In the genomic region with DNA sequence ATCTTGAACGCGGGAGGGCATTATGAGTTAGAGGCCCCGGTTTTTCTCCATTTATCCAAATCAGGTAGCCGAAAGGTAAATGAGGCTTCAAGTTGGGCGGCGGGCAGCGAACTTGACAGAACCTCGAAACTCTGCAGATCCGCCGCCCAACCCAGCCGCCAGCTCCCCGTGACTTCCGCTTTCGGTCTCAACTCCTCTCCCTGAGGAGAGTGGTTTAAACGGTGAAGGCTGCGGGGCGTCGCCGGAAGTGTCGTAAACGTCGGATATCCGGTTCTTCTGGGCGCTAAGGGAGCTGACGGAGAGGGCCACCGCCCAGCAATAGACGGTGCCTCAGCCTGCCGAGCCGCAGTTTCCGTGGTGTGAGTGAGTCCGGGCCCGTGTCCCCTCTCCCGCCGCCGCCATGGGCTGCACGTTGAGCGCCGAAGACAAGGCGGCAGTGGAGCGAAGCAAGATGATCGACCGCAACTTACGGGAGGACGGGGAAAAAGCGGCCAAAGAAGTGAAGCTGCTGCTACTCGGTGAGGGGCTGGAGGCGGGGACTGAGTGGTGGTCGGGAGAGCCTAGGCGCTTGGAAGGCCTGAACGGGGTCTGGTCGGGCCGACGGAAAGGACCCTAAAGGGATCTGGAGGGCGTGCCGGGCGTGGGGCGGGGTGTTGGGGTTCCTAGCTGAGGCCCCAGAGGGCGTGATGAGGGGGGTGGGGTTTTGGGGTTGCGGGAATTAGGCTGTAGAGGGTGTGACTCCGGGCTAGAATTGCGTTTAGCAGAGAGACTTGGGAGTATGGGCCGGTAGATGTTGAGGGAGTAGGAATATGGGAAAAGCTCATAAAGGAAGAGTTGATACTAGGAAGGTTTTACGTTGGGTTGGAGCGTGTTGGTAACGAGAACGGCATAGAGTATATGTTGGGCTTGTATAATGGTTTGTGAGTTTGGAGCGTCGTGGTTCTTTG, we compare ENCODE assay signal across 8 cellular contexts. TPM values are rescaled to one million over a fixed set of nuclear protein-coding genes. Genes with fewer than 3 reads are reported as not detected.
A peak's percentile ranks its signal among the peaks of the same experiment; 100 is the strongest.
DNase-seq lines count a peak whose midpoint lies in the region; FAIRE-seq and TF ChIP-seq lines count a peak whose summit lies in the region.

A gene (plus strand): TSS at position 295 of the 947 bp plus-strand sequence. CDS start 106 bp downstream, at position 401.

- H3K27ac Mint-ChIP-seq in HFFc6, result peak within 1 kb of the TSS; percentile 98
- H3K27ac Mint-ChIP-seq in activated naive CD4-positive, alpha-beta T cell treated with anti-CD3 and anti-CD28 coated beads, Interleukin-2, amount 10 ng/mL, durations not matched to agents 7 days and 5 days, result peak within 1 kb of the TSS; percentile 98

- no peak within 1 kb of the TSS for H2BK5ac ChIP-seq in neuronal stem cell (ENCODE audit: low read length)

- peak within 1 kb of the TSS; percentile 87 for H2AFZ ChIP-seq in neuronal stem cell (ENCODE audit: low read length)

- H3K9ac ChIP-seq in neuronal stem cell (ENCODE audit: low read depth, low read length, poor library complexity) (peak within 1 kb of the TSS; percentile 100), subcutaneous abdominal adipose tissue (ENCODE audit: low read length in 5 of 5) (peak within 1 kb of the TSS; percentile 71 to 99 (median 97))

- no peak within 1 kb of the TSS for H2BK12ac ChIP-seq in neuronal stem cell (ENCODE audit: low read length)

- in situ Hi-C loops in SK-MEL-5 (cut with HindIII; ENCODE audit: low pct_unique_long_range_greater_than_20kb, low sequenced_read_pairs), result no loop called here

- peaks cover 43% of the 10 kb centered on the region for H3K4me1 Mint-ChIP-seq in HFFc6 (ENCODE audit: low read depth)
- peaks cover 47% of the 10 kb centered on the region for H3K4me1 Mint-ChIP-seq in activated naive CD4-positive, alpha-beta T cell treated with anti-CD3 and anti-CD28 coated beads, Interleukin-2, amount 10 ng/mL, durations not matched to agents 7 days and 5 days

- peak within 1 kb of the TSS; percentile 96 for H3K4me3 Mint-ChIP-seq in HFFc6
- peak within 1 kb of the TSS; percentile 87 for H3K4me3 Mint-ChIP-seq in activated naive CD4-positive, alpha-beta T cell treated with anti-CD3 and anti-CD28 coated beads, Interleukin-2, amount 10 ng/mL, durations not matched to agents 7 days and 5 days

- H4K91ac ChIP-seq in neuronal stem cell (ENCODE audit: low read depth, low read length, poor library complexity), result no peak within 1 kb of the TSS

- H2BK15ac ChIP-seq in neuronal stem cell (ENCODE audit: low read length), result no peak within 1 kb of the TSS

- H3K18ac ChIP-seq in neuronal stem cell (ENCODE audit: low read length), result peak within 1 kb of the TSS; percentile 98

- H3K27me3 Mint-ChIP-seq in HFFc6 (ENCODE audit: insufficient read depth), result no peaks in the 10 kb centered on the region
- peaks cover 5% of the 10 kb centered on the region for H3K27me3 Mint-ChIP-seq in activated naive CD4-positive, alpha-beta T cell treated with anti-CD3 and anti-CD28 coated beads, Interleukin-2, amount 10 ng/mL, durations not matched to agents 7 days and 5 days

- peaks cover 5% of the 10 kb centered on the region for H3K79me1 ChIP-seq in neuronal stem cell (ENCODE audit: low read depth, low read length)

- peak within 1 kb of the TSS; percentile 71 for H3K27ac ChIP-seq in neuronal stem cell (replicated peaks; ENCODE audit: low read length)
- peak within 1 kb of the TSS; percentile 98 for H3K27ac ChIP-seq in subcutaneous abdominal adipose tissue (ENCODE audit: low read depth, low read length)

- no peak for FAIRE-seq in frontal cortex (lab: Jason Lieb, UNC)

- H3K9me3 ChIP-seq in neuronal stem cell (replicated peaks in 1 of 2; ENCODE audit: control insufficient read depth in 2 of 2, insufficient read depth in 1 of 2, low read depth in 1 of 2, low read length in 2 of 2) (no peaks in the 10 kb centered on the region), subcutaneous abdominal adipose tissue (ENCODE audit: control insufficient read depth in 5 of 5, low read length in 5 of 5) (no peaks in the 10 kb centered on the region)

- CTCF ChIA-PET in activated naive CD4-positive, alpha-beta T cell treated with anti-CD3 and anti-CD28 coated beads, Interleukin-2, amount 10 ng/mL, durations not matched to agents 7 days and 5 days (lab: Charles Lee), result interaction anchor here (0.7 to 3.0 kb wide), 14 partner anchors 11 to 436 kb away, joined by 3 to 25 read pairs (median 4); a partner anchor contains a TSS

- H2BK120ac ChIP-seq in neuronal stem cell (ENCODE audit: low read depth, low read length), result no peak within 1 kb of the TSS

- H3K36me3 Mint-ChIP-seq in HFFc6 (ENCODE audit: low read depth), result no peaks in the 10 kb centered on the region
- peaks cover 13% of the 10 kb centered on the region for H3K36me3 Mint-ChIP-seq in activated naive CD4-positive, alpha-beta T cell treated with anti-CD3 and anti-CD28 coated beads, Interleukin-2, amount 10 ng/mL, durations not matched to agents 7 days and 5 days

- no peak; the same call in 1 of the 2 replicates for TF ChIP-seq CTCF in HFFc6 (IDR thresholded peaks at IDR 0.05)

- H3K4me3 ChIP-seq in neuronal stem cell (ENCODE audit: low read length in 2 of 2), result peak within 1 kb of the TSS; percentile 77 to 99
- peak within 1 kb of the TSS; percentile 94 to 98 (median 97) for H3K4me3 ChIP-seq in subcutaneous abdominal adipose tissue (ENCODE audit: low read depth in 1 of 5, low read length in 5 of 5)

- H3K9me3 Mint-ChIP-seq in HFFc6, result no peaks in the 10 kb centered on the region
- no peaks in the 10 kb centered on the region for H3K9me3 Mint-ChIP-seq in activated naive CD4-positive, alpha-beta T cell treated with anti-CD3 and anti-CD28 coated beads, Interleukin-2, amount 10 ng/mL, durations not matched to agents 7 days and 5 days

- peak within 1 kb of the TSS; percentile 98 for H3K14ac ChIP-seq in neuronal stem cell (ENCODE audit: low read length)

- H3K27me3 ChIP-seq in neuronal stem cell (ENCODE audit: control insufficient read depth in 3 of 3, insufficient read depth in 3 of 3, low read depth in 1 of 3, low read length in 3 of 3) (no peaks in the 10 kb centered on the region), subcutaneous abdominal adipose tissue (ENCODE audit: control insufficient read depth in 5 of 5, insufficient read depth in 4 of 5, low read length in 5 of 5) (peaks cover 0 to 3% (median 0%) of the 10 kb centered on the region in 5 donors)

- H3K4me1 ChIP-seq in neuronal stem cell (ENCODE audit: control insufficient read depth in 2 of 2, insufficient read depth in 1 of 2, low read depth in 1 of 2, low read length in 2 of 2) (peaks cover 2 to 17% of the 10 kb centered on the region in 2 donors), subcutaneous abdominal adipose tissue (ENCODE audit: control insufficient read depth in 5 of 5, insufficient read depth in 5 of 5, low read length in 5 of 5) (peaks cover 2 to 46% (median 35%) of the 10 kb centered on the region in 5 donors)

- WGBS in neuronal stem cell (ENCODE audit: extremely low coverage in 2 of 2, insufficient read length in 2 of 2, insufficient replicate concordance in 1 of 2), 2 donors, result no CpG with 5 or more reads among the region's 68 CpGs

- DNase-seq in GM04504 (ENCODE audit: low read depth), result peak; percentile 93
- DNase-seq in HFFc6, result peak; percentile 93
- peak; percentile 98 for DNase-seq in NAMALWA (ENCODE audit: low spot score)
- DNase-seq in SK-MEL-5 (ENCODE audit: low read depth, low spot score), result peak; percentile 94
- peak; percentile 99 for DNase-seq in activated naive CD4-positive, alpha-beta T cell treated with anti-CD3 and anti-CD28 coated beads, Interleukin-2, amount 10 ng/mL, durations not matched to agents 7 days and 5 days
- peak; percentile 80 to 90 for DNase-seq in frontal cortex (ENCODE audit: low spot score in 2 of 2)
- peak; percentile 85 for DNase-seq in neuronal stem cell (ENCODE audit: low spot score)

- no peak within 1 kb of the TSS for H4K8ac ChIP-seq in neuronal stem cell (ENCODE audit: low read depth, low read length)

- H3K36me3 ChIP-seq in neuronal stem cell (replicated peaks in 1 of 2; ENCODE audit: control insufficient read depth in 2 of 2, insufficient read depth in 2 of 2, low read length in 2 of 2) (peaks cover 0 to 5% of the 10 kb centered on the region in 2 donors), subcutaneous abdominal adipose tissue (ENCODE audit: control insufficient read depth in 5 of 5, insufficient read depth in 5 of 5, low read length in 5 of 5) (no peaks in the 10 kb centered on the region)

- peak within 1 kb of the TSS; percentile 98 for H3K23ac ChIP-seq in neuronal stem cell (ENCODE audit: low read depth, low read length, poor library complexity)

- H3K4ac ChIP-seq in neuronal stem cell (ENCODE audit: low read length), result no peak within 1 kb of the TSS

- peak within 1 kb of the TSS; percentile 61 for H2AK5ac ChIP-seq in neuronal stem cell (ENCODE audit: low read depth, low read length)

- peak within 1 kb of the TSS; percentile 76 for H3K4me2 ChIP-seq in neuronal stem cell (ENCODE audit: insufficient read depth, low read length, poor library complexity, severe bottlenecking)

RNA-seq across cellular contexts. Expression of the gene that starts here (rescaled TPM):
- total RNA-seq in HFFc6 (2021; fragmentation: NEBNext Ultra II Directional; extraction: Animal tissue kit (Norgen Biotek cat#: 25700)), result 10 to 100 TPM; 10.6 to 11.7 (median 11.2) TPM
- 8.3 TPM in 2 replicates for total RNA-seq in SK-MEL-5 (2014; rRNA removed; shearing (Covaris generic))
- polyA plus RNA-seq in SK-MEL-5 (2015; cell fraction: cytosol; rRNA removed), result 3.7 and 4.6 TPM in 2 replicates
- polyA plus RNA-seq in SK-MEL-5 (2015; cell fraction: nucleus; rRNA removed), result 1.3 and 2.0 TPM in 2 replicates
- 16.3 TPM for total RNA-seq in frontal cortex
- polyA plus RNA-seq in neuronal stem cell (2013, experiment 1 of 2), result 4.9 TPM
- 4.6 TPM for polyA plus RNA-seq in neuronal stem cell (2013, experiment 2 of 2)

Comparison
In these comparisons a context has a peak if more than half of its experiments do, and no peak if none do; other contexts are left out.
1. Peak in every context shown above with its lines: DNase-seq, H3K4me3 ChIP-seq and H3K27ac ChIP-seq.